ENCODE assay signal across 1 cellular context in the genomic region with DNA sequence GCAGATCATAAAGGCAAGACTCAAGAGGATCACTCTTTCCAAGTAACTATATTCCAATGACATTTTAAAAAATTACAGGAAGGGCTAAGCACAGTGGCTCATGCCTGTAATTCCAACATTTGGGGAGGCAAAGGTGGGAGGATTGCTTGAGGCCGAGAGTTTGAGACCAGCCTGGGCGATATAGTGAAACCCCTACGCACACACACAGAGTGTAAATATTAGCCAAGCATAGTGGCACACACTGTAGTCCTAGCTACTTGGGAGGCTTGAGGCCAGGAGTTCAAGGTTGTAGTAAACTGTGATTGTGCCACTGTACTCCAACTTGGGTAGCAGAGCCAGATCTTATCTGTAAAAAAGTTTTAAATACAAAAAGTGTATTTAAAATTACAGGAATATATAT.
TF ChIP-seq lines count a peak whose summit lies in the region.

No MANE protein-coding gene starts in this region.

TF ChIP-seq in HepG2, 621 proteins besides CTCF, POLR2A, EP300 and RAD21 (continued from another document):
- TF ChIP-seq, protein P1, sequence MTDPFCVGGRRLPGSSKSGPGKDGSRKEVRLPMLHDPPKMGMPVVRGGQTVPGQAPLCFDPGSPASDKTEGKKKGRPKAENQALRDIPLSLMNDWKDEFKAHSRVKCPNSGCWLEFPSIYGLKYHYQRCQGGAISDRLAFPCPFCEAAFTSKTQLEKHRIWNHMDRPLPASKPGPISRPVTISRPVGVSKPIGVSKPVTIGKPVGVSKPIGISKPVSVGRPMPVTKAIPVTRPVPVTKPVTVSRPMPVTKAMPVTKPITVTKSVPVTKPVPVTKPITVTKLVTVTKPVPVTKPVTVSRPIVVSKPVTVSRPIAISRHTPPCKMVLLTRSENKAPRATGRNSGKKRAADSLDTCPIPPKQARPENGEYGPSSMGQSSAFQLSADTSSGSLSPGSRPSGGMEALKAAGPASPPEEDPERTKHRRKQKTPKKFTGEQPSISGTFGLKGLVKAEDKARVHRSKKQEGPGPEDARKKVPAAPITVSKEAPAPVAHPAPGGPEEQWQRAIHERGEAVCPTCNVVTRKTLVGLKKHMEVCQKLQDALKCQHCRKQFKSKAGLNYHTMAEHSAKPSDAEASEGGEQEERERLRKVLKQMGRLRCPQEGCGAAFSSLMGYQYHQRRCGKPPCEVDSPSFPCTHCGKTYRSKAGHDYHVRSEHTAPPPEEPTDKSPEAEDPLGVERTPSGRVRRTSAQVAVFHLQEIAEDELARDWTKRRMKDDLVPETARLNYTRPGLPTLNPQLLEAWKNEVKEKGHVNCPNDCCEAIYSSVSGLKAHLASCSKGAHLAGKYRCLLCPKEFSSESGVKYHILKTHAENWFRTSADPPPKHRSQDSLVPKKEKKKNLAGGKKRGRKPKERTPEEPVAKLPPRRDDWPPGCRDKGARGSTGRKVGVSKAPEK (CRISPR knock-in tag; IDR thresholded peaks at IDR 0.05; ENCODE audit: borderline replicate concordance) = no peak
- peak; percentile 43; the same call in 1 of the 2 replicates for TF ChIP-seq ZNF460 (CRISPR knock-in tag; IDR thresholded peaks at IDR 0.05; ENCODE audit: borderline replicate concordance)
- TF ChIP-seq KDM4B (CRISPR knock-in tag; IDR thresholded peaks at IDR 0.05) = no peak
- no peak for TF ChIP-seq SATB2 (CRISPR knock-in tag; IDR thresholded peaks at IDR 0.05)
- 0 out of 2 replicates have a peak, but pooled peaks have one; percentile 26 for TF ChIP-seq GATAD2A (CRISPR knock-in tag; IDR thresholded peaks at IDR 0.05)
- no peak for TF ChIP-seq PHF21A (CRISPR knock-in tag; IDR thresholded peaks at IDR 0.05)
